ENCODE assay signal across 22 cellular contexts in the genomic region with DNA sequence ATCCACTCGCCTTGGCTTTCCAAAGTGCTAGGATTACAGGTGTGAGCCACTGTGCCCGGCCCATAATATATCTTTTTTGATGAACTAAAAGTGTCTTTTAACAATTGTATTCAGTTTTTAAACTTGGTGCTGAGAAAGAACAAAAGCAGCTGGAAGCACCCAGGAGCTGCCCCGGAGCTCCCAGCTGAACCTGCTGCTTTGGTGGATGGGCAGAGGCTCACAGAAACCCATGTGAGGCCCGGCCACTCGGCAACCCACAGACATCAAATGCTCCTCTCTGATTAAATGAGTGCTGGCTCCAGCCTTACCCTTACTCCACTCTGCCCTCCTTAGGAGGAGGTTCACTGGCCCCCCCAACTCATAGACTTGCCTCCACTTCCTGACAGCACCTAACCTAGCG. TPM values are rescaled to one million over a fixed set of nuclear protein-coding genes. Genes with fewer than 3 reads are reported as not detected.
DNase-seq lines count a peak whose midpoint lies in the region; TF ChIP-seq lines count a peak whose summit lies in the region.
"Had no signal": no experiment of that assay in that cellular context is flagged by ENCODE, and none has a peak within 500 bp of the region (broad histone marks: within the 10 kb centered on the region; RNA-seq: fewer than 3 reads in every experiment).

No MANE protein-coding gene starts in this region.

- intact Hi-C loops in lower leg skin (cut with DNase I; ENCODE audit: low total_unique reads) (no loop called here), testis (cut with DNase I; ENCODE audit: low total_unique reads) (no loop called here)

- H3K36me3 Mint-ChIP-seq in neural progenitor cell: no peaks in the 10 kb centered on the region
- H3K36me3 Mint-ChIP-seq: CD4-positive, CD25-positive, alpha-beta regulatory T cell had no signal

- H3K36me3 ChIP-seq in testis (ENCODE audit: low read depth, missing control alignments): no peaks in the 10 kb centered on the region
- no peaks in the 10 kb centered on the region for H3K36me3 ChIP-seq in neural progenitor cell
- H3K36me3 ChIP-seq: BE2C had no signal

- H3F3A ChIP-seq in neural progenitor cell (ENCODE audit: low read depth): peaks cover 2% of the 10 kb centered on the region

- no peak for TF ChIP-seq CTCF in coronary artery (IDR thresholded peaks at IDR 0.05)
- TF ChIP-seq CTCF in lower leg skin (IDR thresholded peaks at IDR 0.05): no peak
- TF ChIP-seq CTCF in testis (IDR thresholded peaks at IDR 0.05): no peak
- no peak for TF ChIP-seq CTCF in neural progenitor cell (IDR thresholded peaks at IDR 0.05)

- no peak overlapping the region for H3K4me2 ChIP-seq in neural progenitor cell

- H3K27me3 ChIP-seq in testis (no peaks in the 10 kb centered on the region), neural progenitor cell (no peaks in the 10 kb centered on the region)

- no peak overlapping the region for H3K27ac ChIP-seq in coronary artery
- no peak overlapping the region for H3K27ac ChIP-seq in testis
- H3K27ac ChIP-seq in neural progenitor cell: no peak overlapping the region

- TF ChIP-seq POLR2A in lower leg skin (IDR thresholded peaks at IDR 0.05) (no peak), testis (IDR thresholded peaks at IDR 0.05) (no peak)

- no peak overlapping the region for H2AFZ ChIP-seq in neural progenitor cell (replicated peaks)

- no peaks in the 10 kb centered on the region for H4K20me1 ChIP-seq in neural progenitor cell (ENCODE audit: low read depth)

- no peak overlapping the region for H3K9ac ChIP-seq in neural progenitor cell

- no peaks in the 10 kb centered on the region for H3K79me2 ChIP-seq in neural progenitor cell (ENCODE audit: low read depth)

- 89% methylated on average over 6 of the region's 6 CpGs for WGBS in lower leg skin, 2 donors
- 84 to 87% methylated on average over 6 of the region's 6 CpGs for WGBS in testis, 2 donors

- H3K9me3 ChIP-seq in testis (no peaks in the 10 kb centered on the region), neural progenitor cell (ENCODE audit: low read depth) (no peaks in the 10 kb centered on the region)
- H3K9me3 ChIP-seq: BE2C had no signal

- H3K4me1 Mint-ChIP-seq in neural progenitor cell: peaks cover 4% of the 10 kb centered on the region
- H3K4me1 Mint-ChIP-seq: CD4-positive, CD25-positive, alpha-beta regulatory T cell had no signal

- peaks cover 2% of the 10 kb centered on the region for H3K27me3 Mint-ChIP-seq in neural progenitor cell (ENCODE audit: insufficient read depth, low read depth)

- H3K9me3 Mint-ChIP-seq in neural progenitor cell: no peaks in the 10 kb centered on the region

- H3K4me3 ChIP-seq in coronary artery: no peak overlapping the region
- H3K4me3 ChIP-seq in lower leg skin (ENCODE audit: low read depth, poor library complexity, severe bottlenecking): no peak overlapping the region
- no peak overlapping the region for H3K4me3 ChIP-seq in testis
- H3K4me3 ChIP-seq in neural progenitor cell: no peak overlapping the region
- H3K4me3 ChIP-seq: GM12878, K562 had no signal

- H3K4me1 ChIP-seq in testis (peaks cover 2% of the 10 kb centered on the region), neural progenitor cell (peaks cover 2% of the 10 kb centered on the region)
- H3K4me1 ChIP-seq: BE2C had no signal

- H3K4me3 Mint-ChIP-seq in neural progenitor cell: no peak overlapping the region

- no peak overlapping the region for H3K27ac Mint-ChIP-seq in neural progenitor cell
- H3K27ac Mint-ChIP-seq: CD4-positive, CD25-positive, alpha-beta regulatory T cell had no signal

- peak; percentile 13 for DNase-seq in activated CD8-positive, alpha-beta memory T cell treated with anti-CD3 and anti-CD28 coated beads for 24 hours
- DNase-seq in activated CD8-positive, alpha-beta memory T cell treated with anti-CD3 and anti-CD28 coated beads, Interleukin-2, amount 50 U/mL, for 48 hours: no peak
- peak; percentile 36 for DNase-seq in coronary artery (ENCODE audit: low spot score)
- DNase-seq in lower leg skin (ENCODE audit: low spot score in 2 of 2): peak; percentile 4 to 68
- peak; percentile 6 for DNase-seq in testis
- DNase-seq in DMS79 (lab: John Stamatoyannopoulos, UW): no peak
- no peak for DNase-seq in neural progenitor cell (ENCODE audit: low spot score)
- DNase-seq in stimulated activated CD8-positive, alpha-beta memory T cell treated with anti-CD3 and anti-CD28 coated beads, Interleukin-4, amount 100 ng/mL, for 48 hours: no peak
- DNase-seq: BE2C; CD4-positive, CD25-positive, alpha-beta regulatory T cell; COR-L47; EL; NCI-H1105 treated with DMSO at 0.1 percent for 48 hours; NCI-H1694 treated with DMSO at 0.1 percent for 48 hours; NCI-H345; NCI-H524 treated with DMSO at 0.1 percent for 48 hours; PC-3; SHP77 treated with DMSO at 0.1 percent for 48 hours had no signal

RNA-seq across cellular contexts. Expression of a gene that starts 59.4 kb away (rescaled TPM):
- total RNA-seq in lower leg skin: 1 to 10 TPM in 2 of 4 donors, under 1 TPM in 2; 0.32 to 1.2 (median 0.72) TPM
- 10 to 100 TPM in 1 of 2 donors, 1 to 10 TPM in 1; 7.2 to 13.5 TPM for total RNA-seq in testis
- polyA plus RNA-seq in testis (ENCODE audit: insufficient read depth, low read depth, low replicate concordance): 8.0 TPM
- total RNA-seq in neural progenitor cell (ENCODE audit: low replicate concordance): 0.09 TPM in 1 of 2 replicates, not detected in the other
- total RNA-seq: A172; CD4-positive, CD25-positive, alpha-beta regulatory T cell; GM12878; H1; PC-3 had no signal
- polyA plus RNA-seq: CD4-positive, CD25-positive, alpha-beta regulatory T cell; GM12878 had no signal

Comparison
In these comparisons a context has a peak if more than half of its experiments do, and no peak if none do; other contexts are left out.
1. DNase-seq: peak in activated CD8-positive, alpha-beta memory T cell treated with anti-CD3 and anti-CD28 coated beads for 24 hours (single experiment), coronary artery (single experiment), lower leg skin (2 of 2) and testis (single experiment); none in activated CD8-positive, alpha-beta memory T cell treated with anti-CD3 and anti-CD28 coated beads, Interleukin-2, amount 50 U/mL, for 48 hours (single experiment), DMS79 (single experiment), neural progenitor cell (single experiment) and stimulated activated CD8-positive, alpha-beta memory T cell treated with anti-CD3 and anti-CD28 coated beads, Interleukin-4, amount 100 ng/mL, for 48 hours (single experiment).